1 cellular context compared by ENCODE assay signal in the genomic region with DNA sequence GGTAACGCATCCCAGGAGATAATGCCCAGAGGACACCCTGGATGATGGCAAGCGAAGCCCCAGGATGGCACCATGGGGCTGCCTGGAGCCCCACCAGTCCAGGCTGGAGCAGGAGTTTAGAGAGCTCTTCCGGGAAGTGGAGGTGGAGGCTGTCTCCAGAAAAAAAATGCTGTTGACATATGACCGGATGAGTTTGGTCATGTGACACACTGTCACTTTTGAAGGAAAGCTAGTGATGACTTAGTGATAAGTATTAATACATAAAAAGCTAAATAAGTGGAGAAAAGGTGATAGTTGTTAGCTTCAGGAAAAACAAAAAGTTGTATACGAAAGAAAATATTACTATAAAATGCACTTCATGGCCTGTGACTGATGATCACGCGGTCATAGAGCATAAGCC.
TF ChIP-seq lines count a peak whose summit lies in the region.

No MANE protein-coding gene starts in this region.

TF ChIP-seq in SK-N-SH, 30 proteins besides CTCF, POLR2A, EP300 and RAD21:
- TF ChIP-seq CHD2 (IDR thresholded peaks at IDR 0.05; ENCODE audit: low read length, partially characterized antibody) (no peak), SMC3 (IDR thresholded peaks at IDR 0.05; ENCODE audit: low read depth, low read length) (no peak), RXRA (IDR thresholded peaks at IDR 0.05; ENCODE audit: borderline replicate concordance, low read depth) (no peak), EZH2phosphoT487 (IDR thresholded peaks at IDR 0.05; ENCODE audit: borderline replicate concordance, low read depth) (no peak), NFIC (IDR thresholded peaks at IDR 0.05; ENCODE audit: borderline replicate concordance) (no peak), TAF1 (IDR thresholded peaks at IDR 0.05; ENCODE audit: borderline replicate concordance, low read depth, low read length) (no peak), POLR2AphosphoS5 (IDR thresholded peaks at IDR 0.05; ENCODE audit: low read depth, low read length) (no peak), RFX5 (IDR thresholded peaks at IDR 0.05; ENCODE audit: low read length) (no peak), FOXM1 (IDR thresholded peaks at IDR 0.05; ENCODE audit: low read depth) (no peak)
- TF ChIP-seq, protein P1, sequence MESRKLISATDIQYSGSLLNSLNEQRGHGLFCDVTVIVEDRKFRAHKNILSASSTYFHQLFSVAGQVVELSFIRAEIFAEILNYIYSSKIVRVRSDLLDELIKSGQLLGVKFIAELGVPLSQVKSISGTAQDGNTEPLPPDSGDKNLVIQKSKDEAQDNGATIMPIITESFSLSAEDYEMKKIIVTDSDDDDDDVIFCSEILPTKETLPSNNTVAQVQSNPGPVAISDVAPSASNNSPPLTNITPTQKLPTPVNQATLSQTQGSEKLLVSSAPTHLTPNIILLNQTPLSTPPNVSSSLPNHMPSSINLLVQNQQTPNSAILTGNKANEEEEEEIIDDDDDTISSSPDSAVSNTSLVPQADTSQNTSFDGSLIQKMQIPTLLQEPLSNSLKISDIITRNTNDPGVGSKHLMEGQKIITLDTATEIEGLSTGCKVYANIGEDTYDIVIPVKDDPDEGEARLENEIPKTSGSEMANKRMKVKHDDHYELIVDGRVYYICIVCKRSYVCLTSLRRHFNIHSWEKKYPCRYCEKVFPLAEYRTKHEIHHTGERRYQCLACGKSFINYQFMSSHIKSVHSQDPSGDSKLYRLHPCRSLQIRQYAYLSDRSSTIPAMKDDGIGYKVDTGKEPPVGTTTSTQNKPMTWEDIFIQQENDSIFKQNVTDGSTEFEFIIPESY (IDR thresholded peaks at IDR 0.05; ENCODE audit: borderline replicate concordance, low read depth): no peak
- TF ChIP-seq, protein P2, sequence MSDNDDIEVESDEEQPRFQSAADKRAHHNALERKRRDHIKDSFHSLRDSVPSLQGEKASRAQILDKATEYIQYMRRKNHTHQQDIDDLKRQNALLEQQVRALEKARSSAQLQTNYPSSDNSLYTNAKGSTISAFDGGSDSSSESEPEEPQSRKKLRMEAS (IDR thresholded peaks at IDR 0.05; ENCODE audit: low read depth): no peak
- TF ChIP-seq, protein P3, sequence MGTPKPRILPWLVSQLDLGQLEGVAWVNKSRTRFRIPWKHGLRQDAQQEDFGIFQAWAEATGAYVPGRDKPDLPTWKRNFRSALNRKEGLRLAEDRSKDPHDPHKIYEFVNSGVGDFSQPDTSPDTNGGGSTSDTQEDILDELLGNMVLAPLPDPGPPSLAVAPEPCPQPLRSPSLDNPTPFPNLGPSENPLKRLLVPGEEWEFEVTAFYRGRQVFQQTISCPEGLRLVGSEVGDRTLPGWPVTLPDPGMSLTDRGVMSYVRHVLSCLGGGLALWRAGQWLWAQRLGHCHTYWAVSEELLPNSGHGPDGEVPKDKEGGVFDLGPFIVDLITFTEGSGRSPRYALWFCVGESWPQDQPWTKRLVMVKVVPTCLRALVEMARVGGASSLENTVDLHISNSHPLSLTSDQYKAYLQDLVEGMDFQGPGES (IDR thresholded peaks at IDR 0.05; ENCODE audit: low read depth, low read length): no peak
- TF ChIP-seq, protein P4, sequence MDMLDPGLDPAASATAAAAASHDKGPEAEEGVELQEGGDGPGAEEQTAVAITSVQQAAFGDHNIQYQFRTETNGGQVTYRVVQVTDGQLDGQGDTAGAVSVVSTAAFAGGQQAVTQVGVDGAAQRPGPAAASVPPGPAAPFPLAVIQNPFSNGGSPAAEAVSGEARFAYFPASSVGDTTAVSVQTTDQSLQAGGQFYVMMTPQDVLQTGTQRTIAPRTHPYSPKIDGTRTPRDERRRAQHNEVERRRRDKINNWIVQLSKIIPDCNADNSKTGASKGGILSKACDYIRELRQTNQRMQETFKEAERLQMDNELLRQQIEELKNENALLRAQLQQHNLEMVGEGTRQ (IDR thresholded peaks at IDR 0.05; ENCODE audit: borderline replicate concordance, low read depth, low read length): no peak
- TF ChIP-seq, protein P5, sequence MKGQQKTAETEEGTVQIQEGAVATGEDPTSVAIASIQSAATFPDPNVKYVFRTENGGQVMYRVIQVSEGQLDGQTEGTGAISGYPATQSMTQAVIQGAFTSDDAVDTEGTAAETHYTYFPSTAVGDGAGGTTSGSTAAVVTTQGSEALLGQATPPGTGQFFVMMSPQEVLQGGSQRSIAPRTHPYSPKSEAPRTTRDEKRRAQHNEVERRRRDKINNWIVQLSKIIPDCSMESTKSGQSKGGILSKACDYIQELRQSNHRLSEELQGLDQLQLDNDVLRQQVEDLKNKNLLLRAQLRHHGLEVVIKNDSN (IDR thresholded peaks at IDR 0.05; ENCODE audit: borderline replicate concordance, low read depth): no peak
